8 cellular contexts compared by ENCODE assay signal in genomic region chr11:27471588-27472397, GRCh38. TPM values are rescaled to one million over a fixed set of nuclear protein-coding genes. Genes with fewer than 3 reads are reported as not detected.
DNase-seq lines count a peak whose midpoint lies in the region; ATAC-seq, FAIRE-seq and TF ChIP-seq lines count a peak whose summit lies in the region.
"Had no signal": no experiment of that assay in that cellular context is flagged by ENCODE, and none has a peak within 500 bp of the region (broad histone marks: within the 10 kb centered on the region; RNA-seq: fewer than 3 reads in every experiment).

No MANE protein-coding gene starts in this region.

- H3K9ac ChIP-seq in fibroblast of lung (ENCODE audit: insufficient read depth, low read length), result peak overlapping the region; percentile 73

- H3K4me3 ChIP-seq in GM12865 (ENCODE audit: low read depth, low read length) (peak overlapping the region; percentile 65), fibroblast of lung (replicated peaks in 1 of 4; ENCODE audit: control extremely low read depth in 1 of 4, insufficient read depth in 1 of 4, low read depth in 3 of 4, low read length in 4 of 4) (peak overlapping the region; percentile 55 to 77 (median 74))

- no peaks in the 10 kb centered on the region for H3K9me3 ChIP-seq in fibroblast of lung (ENCODE audit: control insufficient read depth, insufficient read depth, low read depth, low read length)

- no peak overlapping the region for H3K27ac ChIP-seq in fibroblast of lung (ENCODE audit: insufficient read depth, low read length)

- H3K36me3 ChIP-seq in fibroblast of lung (ENCODE audit: control insufficient read depth, insufficient read depth, low read length), result no peaks in the 10 kb centered on the region

- peak; percentile 41 for ATAC-seq in GM21619 (IDR thresholded peaks at IDR 0.05; ENCODE audit: unreplicated experiment)
- peak; percentile 56 to 67 for ATAC-seq in naive thymus-derived CD8-positive, alpha-beta T cell

- H3K27ac Mint-ChIP-seq in naive thymus-derived CD8-positive, alpha-beta T cell, result peak overlapping the region in 8 of 10 donors; percentile 13 to 84 (median 50)

- H3K27me3 ChIP-seq in fibroblast of lung (ENCODE audit: control insufficient read depth, insufficient read depth, low read length), result no peaks in the 10 kb centered on the region

- no peaks in the 10 kb centered on the region for H3K36me3 Mint-ChIP-seq in naive thymus-derived CD8-positive, alpha-beta T cell

- peaks cover 9 to 22% (median 20%) of the 10 kb centered on the region in 4 donors for H3K4me1 Mint-ChIP-seq in naive thymus-derived CD8-positive, alpha-beta T cell

- no peaks in the 10 kb centered on the region for H3K9me3 Mint-ChIP-seq in naive thymus-derived CD8-positive, alpha-beta T cell

- DNase-seq in GM12865 (ENCODE audit: low read depth) (peak; percentile 14), Kasumi-1 (lab: John Stamatoyannopoulos, UW) (peak; percentile 36 to 56), fibroblast of lung (ENCODE audit: low read depth in 2 of 2) (no peak), urothelium cell line (ENCODE audit: low spot score) (peak; percentile 60)
- peak; percentile 21 for DNase-seq in activated CD8-positive, alpha-beta memory T cell treated with anti-CD3 and anti-CD28 coated beads, Interleukin-2, amount 50 U/mL, for 4 hours
- peak in 8 of 10 donors; percentile 1 to 63 (median 28) for DNase-seq in naive thymus-derived CD8-positive, alpha-beta T cell

- no peak for FAIRE-seq in urothelium cell line (lab: Jason Lieb, UNC)
- FAIRE-seq: colon had no signal

- peak overlapping the region; percentile 79 for H2AFZ ChIP-seq in fibroblast of lung (ENCODE audit: low read length)

- TF ChIP-seq CTCF in GM12865 (IDR thresholded peaks at IDR 0.05; ENCODE audit: insufficient read depth, low read depth, low read length, missing control alignments) (no peak), fibroblast of lung (conservative IDR thresholded peaks at IDR 0.05 in 1 of 2, IDR thresholded peaks at IDR 0.05 in 1 of 2; ENCODE audit: low read depth in 1 of 2, low read length in 2 of 2) (no peak)

- H4K20me1 ChIP-seq in fibroblast of lung (ENCODE audit: control insufficient read depth, extremely low read depth, insufficient read depth, low read length), result no peaks in the 10 kb centered on the region

- peak overlapping the region; percentile 84 to 96 (median 90) for H3K4me3 Mint-ChIP-seq in naive thymus-derived CD8-positive, alpha-beta T cell

- H3K4me2 ChIP-seq in fibroblast of lung (ENCODE audit: extremely low read depth, insufficient read depth, low read length), result peak overlapping the region; percentile 84

- H3K79me2 ChIP-seq in fibroblast of lung (ENCODE audit: control insufficient read depth, insufficient read depth, low read length), result peaks cover 3% of the 10 kb centered on the region

- peaks cover 0 to 12% (median 6%) of the 10 kb centered on the region in 5 donors for H3K27me3 Mint-ChIP-seq in naive thymus-derived CD8-positive, alpha-beta T cell

- peaks cover 2% of the 10 kb centered on the region for H3K4me1 ChIP-seq in fibroblast of lung (ENCODE audit: control insufficient read depth, extremely low read depth, insufficient read depth, low read length)

- POLR2A ChIA-PET in naive thymus-derived CD8-positive, alpha-beta T cell (lab: Charles Lee), result interaction anchor here (1.2 kb wide), 1 partner anchor 34 kb away, joined by 4 read pairs; no protein-coding TSS in a partner anchor

RNA-seq across cellular contexts. Expression of gene LGR4, which starts 0.8 kb away (rescaled TPM):
- 2.8 and 6.4 TPM in 2 replicates for total RNA-seq in fibroblast of lung
- 2.5 and 8.8 TPM in 2 replicates for polyA plus RNA-seq in fibroblast of lung
- 1.7 and 6.8 TPM in 2 replicates for polyA plus RNA-seq in fibroblast of lung (2012)
- polyA minus RNA-seq in fibroblast of lung (ENCODE audit: low replicate concordance), result 4.0 and 10.7 TPM in 2 replicates
- total RNA-seq in naive thymus-derived CD8-positive, alpha-beta T cell, result 1 to 10 TPM; 1.1 to 1.3 TPM
- under 1 TPM; 0.13 to 0.24 (median 0.13) TPM for polyA plus RNA-seq in naive thymus-derived CD8-positive, alpha-beta T cell

RNA-seq across cellular contexts. Expression of gene LIN7C, which starts 34.8 kb away (rescaled TPM):
- total RNA-seq in fibroblast of lung, result 58.6 and 62.6 TPM in 2 replicates
- polyA plus RNA-seq in fibroblast of lung, result 40.6 and 43.2 TPM in 2 replicates
- 10.4 and 14.5 TPM in 2 replicates for polyA plus RNA-seq in fibroblast of lung (2012)
- 5.8 and 6.6 TPM in 2 replicates for polyA minus RNA-seq in fibroblast of lung (ENCODE audit: low replicate concordance)
- 10 to 100 TPM; 32.2 to 33.6 TPM for total RNA-seq in naive thymus-derived CD8-positive, alpha-beta T cell
- polyA plus RNA-seq in naive thymus-derived CD8-positive, alpha-beta T cell, result 10 to 100 TPM; 10.9 to 13.6 (median 13.2) TPM

Comparison
In these comparisons a context has a peak if more than half of its experiments do, and no peak if none do; other contexts are left out.
1. DNase-seq: peak in GM12865 (single experiment), Kasumi-1 (2 of 2), activated CD8-positive, alpha-beta memory T cell treated with anti-CD3 and anti-CD28 coated beads, Interleukin-2, amount 50 U/mL, for 4 hours (single experiment), naive thymus-derived CD8-positive, alpha-beta T cell (8 of 10) and urothelium cell line (single experiment); none in fibroblast of lung (0 of 2).